In the genomic region with DNA sequence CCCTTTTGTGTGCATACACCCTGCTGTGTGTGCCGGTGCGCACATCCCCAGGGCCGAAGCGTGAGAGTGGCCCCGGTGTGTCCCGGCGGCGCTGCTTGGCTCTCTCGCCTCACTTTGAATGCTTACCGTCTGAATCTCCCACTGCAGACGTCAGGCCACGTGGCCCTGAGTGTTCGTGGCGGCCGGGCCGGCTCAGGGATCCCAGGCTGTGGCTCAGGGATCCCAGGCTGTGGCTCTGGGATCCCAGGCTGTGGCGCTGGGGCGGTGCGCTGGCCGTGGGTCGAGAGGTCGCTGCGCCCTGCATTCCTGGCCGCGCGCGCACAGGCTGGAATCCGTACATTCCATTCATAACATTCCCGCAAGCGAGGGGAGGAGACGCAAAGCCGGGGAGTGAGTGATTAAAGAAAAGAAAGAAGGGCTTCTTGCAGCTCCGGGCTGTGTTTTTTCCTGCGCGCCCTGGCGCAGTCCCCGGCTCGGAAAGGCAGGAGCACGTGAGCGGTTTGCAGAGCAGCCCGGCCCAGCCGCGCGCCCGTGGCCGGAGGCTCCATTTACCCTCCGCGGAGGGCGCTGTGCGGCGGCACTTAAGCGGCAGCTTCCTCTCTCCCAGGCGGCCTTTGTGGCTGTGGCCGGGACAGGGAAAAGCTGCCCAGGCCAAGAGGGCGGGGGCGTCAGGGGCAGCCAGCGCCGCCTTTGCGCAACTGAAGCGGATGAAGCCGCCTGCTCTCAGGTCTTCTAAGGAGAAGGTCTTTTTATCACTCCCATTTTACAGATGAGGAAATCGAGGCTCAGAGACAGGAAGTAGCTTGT, we compare ENCODE assay signal across 1 cellular context.
A peak's percentile ranks its signal among the peaks of the same experiment; 100 is the strongest.
TF ChIP-seq lines count a peak whose summit lies in the region.

No MANE protein-coding gene starts in this region.

TF ChIP-seq in HepG2, 621 proteins besides CTCF, POLR2A, EP300 and RAD21 (continued from another document and continues in another):
- TF ChIP-seq, protein P1, sequence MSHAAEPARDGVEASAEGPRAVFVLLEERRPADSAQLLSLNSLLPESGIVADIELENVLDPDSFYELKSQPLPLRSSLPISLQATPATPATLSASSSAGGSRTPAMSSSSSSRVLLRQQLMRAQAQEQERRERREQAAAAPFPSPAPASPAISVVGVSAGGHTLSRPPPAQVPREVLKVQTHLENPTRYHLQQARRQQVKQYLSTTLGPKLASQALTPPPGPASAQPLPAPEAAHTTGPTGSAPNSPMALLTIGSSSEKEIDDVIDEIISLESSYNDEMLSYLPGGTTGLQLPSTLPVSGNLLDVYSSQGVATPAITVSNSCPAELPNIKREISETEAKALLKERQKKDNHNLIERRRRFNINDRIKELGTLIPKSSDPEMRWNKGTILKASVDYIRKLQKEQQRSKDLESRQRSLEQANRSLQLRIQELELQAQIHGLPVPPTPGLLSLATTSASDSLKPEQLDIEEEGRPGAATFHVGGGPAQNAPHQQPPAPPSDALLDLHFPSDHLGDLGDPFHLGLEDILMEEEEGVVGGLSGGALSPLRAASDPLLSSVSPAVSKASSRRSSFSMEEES (CRISPR knock-in tag; IDR thresholded peaks at IDR 0.05), result peak; percentile 70
- TF ChIP-seq, protein P2, sequence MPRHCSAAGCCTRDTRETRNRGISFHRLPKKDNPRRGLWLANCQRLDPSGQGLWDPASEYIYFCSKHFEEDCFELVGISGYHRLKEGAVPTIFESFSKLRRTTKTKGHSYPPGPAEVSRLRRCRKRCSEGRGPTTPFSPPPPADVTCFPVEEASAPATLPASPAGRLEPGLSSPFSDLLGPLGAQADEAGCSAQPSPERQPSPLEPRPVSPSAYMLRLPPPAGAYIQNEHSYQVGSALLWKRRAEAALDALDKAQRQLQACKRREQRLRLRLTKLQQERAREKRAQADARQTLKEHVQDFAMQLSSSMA (CRISPR knock-in tag; IDR thresholded peaks at IDR 0.05), result no peak
- TF ChIP-seq ZSCAN29 (CRISPR knock-in tag; conservative IDR thresholded peaks at IDR 0.05) (no peak), TAF15 (IDR thresholded peaks at IDR 0.05; ENCODE audit: low read depth, low read length, poor library complexity, severe bottlenecking) (no peak), ZIK1 (CRISPR knock-in tag; IDR thresholded peaks at IDR 0.05; ENCODE audit: borderline replicate concordance, low read depth) (no peak), CBX5 (CRISPR knock-in tag; IDR thresholded peaks at IDR 0.05; ENCODE audit: borderline replicate concordance) (0 out of 2 replicates have a peak, but pooled peaks have one; percentile 40), TBX2 (CRISPR knock-in tag; IDR thresholded peaks at IDR 0.05; ENCODE audit: borderline replicate concordance) (peak; percentile 67; the same call in 1 of the 2 replicates), ARNT2 (CRISPR knock-in tag; IDR thresholded peaks at IDR 0.05; ENCODE audit: low read depth) (peak; percentile 85), ISL2 (CRISPR knock-in tag; IDR thresholded peaks at IDR 0.05) (peak; percentile 67; the same call in 1 of the 2 replicates), RBAK (CRISPR knock-in tag; IDR thresholded peaks at IDR 0.05) (no peak), KMT2A (CRISPR knock-in tag; IDR thresholded peaks at IDR 0.05) (peak; percentile 71; the same call in 1 of the 2 replicates), ZMAT3 (CRISPR knock-in tag; conservative IDR thresholded peaks at IDR 0.05) (0 out of 2 replicates have a peak, but pooled peaks have one; percentile 30), MED1 (CRISPR knock-in tag; IDR thresholded peaks at IDR 0.05) (peak; percentile 53; the same call in 1 of the 2 replicates), ZNF232 (CRISPR knock-in tag; IDR thresholded peaks at IDR 0.05; ENCODE audit: borderline replicate concordance) (peak; percentile 49; the same call in 1 of the 2 replicates), ZMYM3 (CRISPR knock-in tag; IDR thresholded peaks at IDR 0.05) (peak; percentile 88), MTA1 (CRISPR knock-in tag; IDR thresholded peaks at IDR 0.05; ENCODE audit: borderline replicate concordance) (peak; percentile 89; the same call in 1 of the 2 replicates), MXD4 (CRISPR knock-in tag; IDR thresholded peaks at IDR 0.05) (peak; percentile 54; the same call in 1 of the 2 replicates), NR2F2 (IDR thresholded peaks at IDR 0.05; ENCODE audit: borderline replicate concordance, low read depth) (peak; percentile 54; the same call in 1 of the 2 replicates), DNMT3B (CRISPR knock-in tag; conservative IDR thresholded peaks at IDR 0.05) (no peak), ZNF614 (CRISPR knock-in tag; IDR thresholded peaks at IDR 0.05; ENCODE audit: borderline replicate concordance) (0 out of 2 replicates have a peak, but pooled peaks have one; percentile 46), CEBPG (CRISPR knock-in tag; IDR thresholded peaks at IDR 0.05) (peak; percentile 68), ZNF12 (CRISPR knock-in tag; IDR thresholded peaks at IDR 0.05) (no peak), NCOA2 (CRISPR knock-in tag; IDR thresholded peaks at IDR 0.05) (peak; percentile 67), CEBPB (IDR thresholded peaks at IDR 0.05; ENCODE audit: borderline replicate concordance, low read depth, low read length) (peak; percentile 67; the same call in 1 of the 2 replicates), YEATS4 (CRISPR knock-in tag; IDR thresholded peaks at IDR 0.05; ENCODE audit: borderline replicate concordance) (peak; percentile 64; the same call in 1 of the 2 replicates)
- TF ChIP-seq, protein P3, sequence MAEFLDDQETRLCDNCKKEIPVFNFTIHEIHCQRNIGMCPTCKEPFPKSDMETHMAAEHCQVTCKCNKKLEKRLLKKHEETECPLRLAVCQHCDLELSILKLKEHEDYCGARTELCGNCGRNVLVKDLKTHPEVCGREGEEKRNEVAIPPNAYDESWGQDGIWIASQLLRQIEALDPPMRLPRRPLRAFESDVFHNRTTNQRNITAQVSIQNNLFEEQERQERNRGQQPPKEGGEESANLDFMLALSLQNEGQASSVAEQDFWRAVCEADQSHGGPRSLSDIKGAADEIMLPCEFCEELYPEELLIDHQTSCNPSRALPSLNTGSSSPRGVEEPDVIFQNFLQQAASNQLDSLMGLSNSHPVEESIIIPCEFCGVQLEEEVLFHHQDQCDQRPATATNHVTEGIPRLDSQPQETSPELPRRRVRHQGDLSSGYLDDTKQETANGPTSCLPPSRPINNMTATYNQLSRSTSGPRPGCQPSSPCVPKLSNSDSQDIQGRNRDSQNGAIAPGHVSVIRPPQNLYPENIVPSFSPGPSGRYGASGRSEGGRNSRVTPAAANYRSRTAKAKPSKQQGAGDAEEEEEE (CRISPR knock-in tag; IDR thresholded peaks at IDR 0.05; ENCODE audit: borderline replicate concordance), result no peak
- TF ChIP-seq, protein P4, sequence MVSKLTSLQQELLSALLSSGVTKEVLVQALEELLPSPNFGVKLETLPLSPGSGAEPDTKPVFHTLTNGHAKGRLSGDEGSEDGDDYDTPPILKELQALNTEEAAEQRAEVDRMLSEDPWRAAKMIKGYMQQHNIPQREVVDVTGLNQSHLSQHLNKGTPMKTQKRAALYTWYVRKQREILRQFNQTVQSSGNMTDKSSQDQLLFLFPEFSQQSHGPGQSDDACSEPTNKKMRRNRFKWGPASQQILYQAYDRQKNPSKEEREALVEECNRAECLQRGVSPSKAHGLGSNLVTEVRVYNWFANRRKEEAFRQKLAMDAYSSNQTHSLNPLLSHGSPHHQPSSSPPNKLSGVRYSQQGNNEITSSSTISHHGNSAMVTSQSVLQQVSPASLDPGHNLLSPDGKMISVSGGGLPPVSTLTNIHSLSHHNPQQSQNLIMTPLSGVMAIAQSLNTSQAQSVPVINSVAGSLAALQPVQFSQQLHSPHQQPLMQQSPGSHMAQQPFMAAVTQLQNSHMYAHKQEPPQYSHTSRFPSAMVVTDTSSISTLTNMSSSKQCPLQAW (CRISPR knock-in tag; IDR thresholded peaks at IDR 0.05), result peak; percentile 39; the same call in 1 of the 2 replicates
- TF ChIP-seq, protein P5, sequence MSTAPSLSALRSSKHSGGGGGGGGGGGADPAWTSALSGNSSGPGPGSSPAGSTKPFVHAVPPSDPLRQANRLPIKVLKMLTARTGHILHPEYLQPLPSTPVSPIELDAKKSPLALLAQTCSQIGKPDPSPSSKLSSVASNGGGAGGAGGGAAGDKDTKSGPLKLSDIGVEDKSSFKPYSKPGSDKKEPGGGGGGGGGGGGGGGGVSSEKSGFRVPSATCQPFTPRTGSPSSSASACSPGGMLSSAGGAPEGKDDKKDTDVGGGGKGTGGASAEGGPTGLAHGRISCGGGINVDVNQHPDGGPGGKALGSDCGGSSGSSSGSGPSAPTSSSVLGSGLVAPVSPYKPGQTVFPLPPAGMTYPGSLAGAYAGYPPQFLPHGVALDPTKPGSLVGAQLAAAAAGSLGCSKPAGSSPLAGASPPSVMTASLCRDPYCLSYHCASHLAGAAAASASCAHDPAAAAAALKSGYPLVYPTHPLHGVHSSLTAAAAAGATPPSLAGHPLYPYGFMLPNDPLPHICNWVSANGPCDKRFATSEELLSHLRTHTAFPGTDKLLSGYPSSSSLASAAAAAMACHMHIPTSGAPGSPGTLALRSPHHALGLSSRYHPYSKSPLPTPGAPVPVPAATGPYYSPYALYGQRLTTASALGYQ (CRISPR knock-in tag; IDR thresholded peaks at IDR 0.05), result no peak
- TF ChIP-seq, protein P6, sequence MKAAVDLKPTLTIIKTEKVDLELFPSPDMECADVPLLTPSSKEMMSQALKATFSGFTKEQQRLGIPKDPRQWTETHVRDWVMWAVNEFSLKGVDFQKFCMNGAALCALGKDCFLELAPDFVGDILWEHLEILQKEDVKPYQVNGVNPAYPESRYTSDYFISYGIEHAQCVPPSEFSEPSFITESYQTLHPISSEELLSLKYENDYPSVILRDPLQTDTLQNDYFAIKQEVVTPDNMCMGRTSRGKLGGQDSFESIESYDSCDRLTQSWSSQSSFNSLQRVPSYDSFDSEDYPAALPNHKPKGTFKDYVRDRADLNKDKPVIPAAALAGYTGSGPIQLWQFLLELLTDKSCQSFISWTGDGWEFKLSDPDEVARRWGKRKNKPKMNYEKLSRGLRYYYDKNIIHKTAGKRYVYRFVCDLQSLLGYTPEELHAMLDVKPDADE (CRISPR knock-in tag; IDR thresholded peaks at IDR 0.05), result no peak
- TF ChIP-seq, protein P7, sequence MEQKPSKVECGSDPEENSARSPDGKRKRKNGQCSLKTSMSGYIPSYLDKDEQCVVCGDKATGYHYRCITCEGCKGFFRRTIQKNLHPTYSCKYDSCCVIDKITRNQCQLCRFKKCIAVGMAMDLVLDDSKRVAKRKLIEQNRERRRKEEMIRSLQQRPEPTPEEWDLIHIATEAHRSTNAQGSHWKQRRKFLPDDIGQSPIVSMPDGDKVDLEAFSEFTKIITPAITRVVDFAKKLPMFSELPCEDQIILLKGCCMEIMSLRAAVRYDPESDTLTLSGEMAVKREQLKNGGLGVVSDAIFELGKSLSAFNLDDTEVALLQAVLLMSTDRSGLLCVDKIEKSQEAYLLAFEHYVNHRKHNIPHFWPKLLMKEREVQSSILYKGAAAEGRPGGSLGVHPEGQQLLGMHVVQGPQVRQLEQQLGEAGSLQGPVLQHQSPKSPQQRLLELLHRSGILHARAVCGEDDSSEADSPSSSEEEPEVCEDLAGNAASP (CRISPR knock-in tag; IDR thresholded peaks at IDR 0.05; ENCODE audit: borderline replicate concordance), result peak; percentile 25; the same call in 1 of the 2 replicates
- TF ChIP-seq, protein P8, sequence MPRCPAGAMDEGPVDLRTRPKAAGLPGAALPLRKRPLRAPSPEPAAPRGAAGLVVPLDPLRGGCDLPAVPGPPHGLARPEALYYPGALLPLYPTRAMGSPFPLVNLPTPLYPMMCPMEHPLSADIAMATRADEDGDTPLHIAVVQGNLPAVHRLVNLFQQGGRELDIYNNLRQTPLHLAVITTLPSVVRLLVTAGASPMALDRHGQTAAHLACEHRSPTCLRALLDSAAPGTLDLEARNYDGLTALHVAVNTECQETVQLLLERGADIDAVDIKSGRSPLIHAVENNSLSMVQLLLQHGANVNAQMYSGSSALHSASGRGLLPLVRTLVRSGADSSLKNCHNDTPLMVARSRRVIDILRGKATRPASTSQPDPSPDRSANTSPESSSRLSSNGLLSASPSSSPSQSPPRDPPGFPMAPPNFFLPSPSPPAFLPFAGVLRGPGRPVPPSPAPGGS (CRISPR knock-in tag; IDR thresholded peaks at IDR 0.05), result no peak; the same call in 1 of the 2 replicates
- TF ChIP-seq, protein P9, sequence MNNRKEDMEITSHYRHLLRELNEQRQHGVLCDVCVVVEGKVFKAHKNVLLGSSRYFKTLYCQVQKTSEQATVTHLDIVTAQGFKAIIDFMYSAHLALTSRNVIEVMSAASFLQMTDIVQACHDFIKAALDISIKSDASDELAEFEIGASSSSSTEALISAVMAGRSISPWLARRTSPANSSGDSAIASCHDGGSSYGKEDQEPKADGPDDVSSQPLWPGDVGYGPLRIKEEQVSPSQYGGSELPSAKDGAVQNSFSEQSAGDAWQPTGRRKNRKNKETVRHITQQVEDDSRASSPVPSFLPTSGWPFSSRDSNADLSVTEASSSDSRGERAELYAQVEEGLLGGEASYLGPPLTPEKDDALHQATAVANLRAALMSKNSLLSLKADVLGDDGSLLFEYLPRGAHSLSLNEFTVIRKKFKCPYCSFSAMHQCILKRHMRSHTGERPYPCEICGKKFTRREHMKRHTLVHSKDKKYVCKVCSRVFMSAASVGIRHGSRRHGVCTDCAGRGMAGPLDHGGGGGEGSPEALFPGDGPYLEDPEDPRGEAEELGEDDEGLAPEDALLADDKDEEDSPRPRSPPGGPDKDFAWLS (CRISPR knock-in tag; IDR thresholded peaks at IDR 0.05; ENCODE audit: borderline replicate concordance), result no peak
- TF ChIP-seq, protein P10, sequence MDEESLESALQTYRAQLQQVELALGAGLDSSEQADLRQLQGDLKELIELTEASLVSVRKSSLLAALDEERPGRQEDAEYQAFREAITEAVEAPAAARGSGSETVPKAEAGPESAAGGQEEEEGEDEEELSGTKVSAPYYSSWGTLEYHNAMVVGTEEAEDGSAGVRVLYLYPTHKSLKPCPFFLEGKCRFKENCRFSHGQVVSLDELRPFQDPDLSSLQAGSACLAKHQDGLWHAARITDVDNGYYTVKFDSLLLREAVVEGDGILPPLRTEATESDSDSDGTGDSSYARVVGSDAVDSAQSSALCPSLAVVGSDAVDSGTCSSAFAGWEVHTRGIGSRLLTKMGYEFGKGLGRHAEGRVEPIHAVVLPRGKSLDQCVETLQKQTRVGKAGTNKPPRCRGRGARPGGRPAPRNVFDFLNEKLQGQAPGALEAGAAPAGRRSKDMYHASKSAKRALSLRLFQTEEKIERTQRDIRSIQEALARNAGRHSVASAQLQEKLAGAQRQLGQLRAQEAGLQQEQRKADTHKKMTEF (CRISPR knock-in tag; IDR thresholded peaks at IDR 0.05), result peak; percentile 83
- TF ChIP-seq, protein P11, sequence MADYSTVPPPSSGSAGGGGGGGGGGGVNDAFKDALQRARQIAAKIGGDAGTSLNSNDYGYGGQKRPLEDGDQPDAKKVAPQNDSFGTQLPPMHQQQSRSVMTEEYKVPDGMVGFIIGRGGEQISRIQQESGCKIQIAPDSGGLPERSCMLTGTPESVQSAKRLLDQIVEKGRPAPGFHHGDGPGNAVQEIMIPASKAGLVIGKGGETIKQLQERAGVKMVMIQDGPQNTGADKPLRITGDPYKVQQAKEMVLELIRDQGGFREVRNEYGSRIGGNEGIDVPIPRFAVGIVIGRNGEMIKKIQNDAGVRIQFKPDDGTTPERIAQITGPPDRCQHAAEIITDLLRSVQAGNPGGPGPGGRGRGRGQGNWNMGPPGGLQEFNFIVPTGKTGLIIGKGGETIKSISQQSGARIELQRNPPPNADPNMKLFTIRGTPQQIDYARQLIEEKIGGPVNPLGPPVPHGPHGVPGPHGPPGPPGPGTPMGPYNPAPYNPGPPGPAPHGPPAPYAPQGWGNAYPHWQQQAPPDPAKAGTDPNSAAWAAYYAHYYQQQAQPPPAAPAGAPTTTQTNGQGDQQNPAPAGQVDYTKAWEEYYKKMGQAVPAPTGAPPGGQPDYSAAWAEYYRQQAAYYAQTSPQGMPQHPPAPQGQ (CRISPR knock-in tag; IDR thresholded peaks at IDR 0.05; ENCODE audit: borderline replicate concordance), result no peak
